36 cellular contexts compared by ENCODE assay signal in genomic region chrX:89021964-89022363, GRCh38.
"Had no signal": no experiment of that assay in that cellular context is flagged by ENCODE, and none has a peak within 500 bp of the region (broad histone marks: within the 10 kb centered on the region; RNA-seq: fewer than 3 reads in every experiment).

No MANE protein-coding gene starts in this region.

- H3K27me3 ChIP-seq: MG63 had no signal

- H3K36me3 ChIP-seq: MG63 had no signal

- DNase-seq: Karpas-422, Kasumi-1, KG1, MG63, MM.1S, MV-4-11, NCI-H1048, NCI-H1092, NCI-H1092 treated with DMSO at 0.1 percent for 48 hours, NCI-H1105, NCI-H1105 treated with DMSO at 0.1 percent for 48 hours, NCI-H1417, NCI-H1417 treated with DMSO at 0.1 percent for 48 hours, NCI-H1436, NCI-H1436 treated with DMSO at 0.1 percent for 48 hours, NCI-H146, NCI-H1694, NCI-H1694 treated with DMSO at 0.1 percent for 48 hours, NCI-H187, NCI-H187 treated with DMSO at 0.1 percent for 48 hours, NCI-H1930, NCI-H2029, NCI-H2029 treated with DMSO at 0.1 percent for 48 hours, NCI-H2081, NCI-H2081 treated with DMSO at 0.1 percent for 48 hours, NCI-H2107, NCI-H2171, NCI-H2171 treated with DMSO at 0.1 percent for 48 hours, NCI-H2227 treated with DMSO at 0.1 percent for 48 hours, NCI-H226, NCI-H345, NCI-H446, NCI-H446 treated with DMSO at 0.1 percent for 48 hours, NCI-H510A, NCI-H510A treated with DMSO at 0.1 percent for 48 hours had no signal

- H3K9ac ChIP-seq: KMS-11 had no signal

- H3K9me3 ChIP-seq: MG63 had no signal

- H3K4me3 ChIP-seq: MG63 had no signal

- H3K4me2 ChIP-seq: KMS-11 had no signal

- H3K27ac ChIP-seq: KMS-11 had no signal
